In genomic region chr16:4376820-4377572, GRCh38 we compare ENCODE assay signal across 10 cellular contexts. TPM values are rescaled to one million over a fixed set of nuclear protein-coding genes. Genes with fewer than 3 reads are reported as not detected.
DNase-seq lines count a peak whose midpoint lies in the region; ATAC-seq and TF ChIP-seq lines count a peak whose summit lies in the region.
"Had no signal": no experiment of that assay in that cellular context is flagged by ENCODE, and none has a peak within 500 bp of the region (broad histone marks: within the 10 kb centered on the region; RNA-seq: fewer than 3 reads in every experiment).

No MANE protein-coding gene starts in this region.

- no peaks in the 10 kb centered on the region for H3K36me3 ChIP-seq in HAP-1 (replicated peaks)

- peak overlapping the region; percentile 56 for H3K4me3 Mint-ChIP-seq in Calu3 (ENCODE audit: low read depth, unreplicated experiment)
- H3K4me3 Mint-ChIP-seq in WTC11 = no peak overlapping the region
- H3K4me3 Mint-ChIP-seq: T-helper 1 cell treated with Interleukin-12 subunit alpha and Interleukin-12 subunit beta and Interleukin-4 antibody, amounts not matched to agents 30 μg/mL and 1 μg/mL, for 36 hours had no signal

- CTCF ChIA-PET in Calu3 (lab: Charles Lee) = interaction anchor here (0.8 to 2.9 kb wide), 2 partner anchors 16 to 26 kb away, joined by 5 to 12 read pairs; no protein-coding TSS in a partner anchor
- CTCF ChIA-PET in WTC11 (lab: Charles Lee) = interaction anchor here (0.6 to 11.7 kb wide), 25 partner anchors 8 to 188 kb away, joined by 3 to 273 read pairs (median 6); partner anchors contain the start of gene PAM16

- DNase-seq in Calu3 = no peak
- DNase-seq in WTC11 (ENCODE audit: low spot score) = no peak
- peak; percentile 47 for DNase-seq in hepatic stellate cell (ENCODE audit: low spot score)
- DNase-seq in HAP-1 (ENCODE audit: low spot score in 2 of 2) = no peak
- no peak for DNase-seq in NCI-H2029 treated with DMSO at 0.1 percent for 48 hours (lab: John Stamatoyannopoulos, UW)
- DNase-seq in NCI-H1105 treated with DMSO at 0.1 percent for 48 hours (lab: John Stamatoyannopoulos, UW) = no peak
- DNase-seq: NCI-H524 had no signal

- H3K27me3 ChIP-seq in HAP-1 (ENCODE audit: low read depth) = no peaks in the 10 kb centered on the region

- BruUV-seq in Calu3 (replicated peaks; lab: Mats Ljungman, UMichigan) = no TSS peak

- H3K4me1 Mint-ChIP-seq in Calu3 (ENCODE audit: low read depth, unreplicated experiment) (peaks cover 49% of the 10 kb centered on the region), WTC11 (peaks cover 50% of the 10 kb centered on the region)

- no peaks in the 10 kb centered on the region for H3K4me1 ChIP-seq in HAP-1

- H3K27ac Mint-ChIP-seq in Calu3 (ENCODE audit: unreplicated experiment) = peak overlapping the region; percentile 54
- peak overlapping the region; percentile 94 for H3K27ac Mint-ChIP-seq in WTC11
- H3K27ac Mint-ChIP-seq: T-helper 1 cell treated with Interleukin-12 subunit alpha and Interleukin-12 subunit beta and Interleukin-4 antibody, amounts not matched to agents 30 μg/mL and 1 μg/mL, for 36 hours had no signal

- peaks cover 77% of the 10 kb centered on the region for H3K36me3 Mint-ChIP-seq in Calu3 (ENCODE audit: insufficient read depth, unreplicated experiment)
- H3K36me3 Mint-ChIP-seq in WTC11 = no peaks in the 10 kb centered on the region

- no peaks in the 10 kb centered on the region for H3K9me3 ChIP-seq in HAP-1

- H3K27me3 Mint-ChIP-seq in Calu3 (ENCODE audit: unreplicated experiment) (no peaks in the 10 kb centered on the region), WTC11 (ENCODE audit: low read depth) (no peaks in the 10 kb centered on the region)

- ATAC-seq in WTC11 (no peak), GM19467 (IDR thresholded peaks at IDR 0.05; ENCODE audit: unreplicated experiment) (no peak)

- POLR2A ChIA-PET in WTC11 (lab: Charles Lee) = interaction anchor here (0.5 to 3.4 kb wide), 6 partner anchors 12 to 94 kb away, joined by 3 to 25 read pairs (median 4); no protein-coding TSS in a partner anchor

- intact Hi-C loops in Calu3 (cut with micrococcal nuclease; ENCODE audit: unreplicated experiment) = no loop called here

- TF ChIP-seq CTCF in Calu3 (IDR thresholded peaks at IDR 0.05; ENCODE audit: unreplicated experiment) (no peak), WTC11 (IDR thresholded peaks at IDR 0.05) (no peak)

- in situ Hi-C loops in HAP-1 (cut with MboI; ENCODE audit: low sequenced_read_pairs) = no loop called here

- H3K27ac ChIP-seq in skin epidermis = peak overlapping the region in 16 of 21 experiments; percentile 19 to 89 (median 79)

- H3K9me3 Mint-ChIP-seq in Calu3 (ENCODE audit: low read depth, unreplicated experiment) (no peaks in the 10 kb centered on the region), WTC11 (no peaks in the 10 kb centered on the region)
- H3K9me3 Mint-ChIP-seq: T-helper 1 cell treated with Interleukin-12 subunit alpha and Interleukin-12 subunit beta and Interleukin-4 antibody, amounts not matched to agents 30 μg/mL and 1 μg/mL, for 36 hours had no signal

- no peak overlapping the region for H3K4me3 ChIP-seq in skin epidermis
- H3K4me3 ChIP-seq in HAP-1 = no peak overlapping the region

TF ChIP-seq in WTC11, 78 proteins besides CTCF, POLR2A, EP300 and RAD21:
- TF ChIP-seq ZNF281 (CRISPR knock-in tag; IDR thresholded peaks at IDR 0.05) (no peak), OVOL2 (CRISPR knock-in tag; IDR thresholded peaks at IDR 0.05; ENCODE audit: borderline replicate concordance) (no peak), HMGA2 (CRISPR knock-in tag; IDR thresholded peaks at IDR 0.05) (no peak), SMAD3 (CRISPR knock-in tag; IDR thresholded peaks at IDR 0.05; ENCODE audit: borderline replicate concordance) (no peak), ATF2 (CRISPR knock-in tag; IDR thresholded peaks at IDR 0.05; ENCODE audit: borderline replicate concordance, low read depth) (no peak), ATF3 (CRISPR knock-in tag; conservative IDR thresholded peaks at IDR 0.05) (no peak), PREB (CRISPR knock-in tag; IDR thresholded peaks at IDR 0.05; ENCODE audit: borderline replicate concordance) (no peak), ZNF416 (CRISPR knock-in tag; IDR thresholded peaks at IDR 0.05) (no peak), CREM (CRISPR knock-in tag; IDR thresholded peaks at IDR 0.05) (no peak), E2F1 (CRISPR knock-in tag; IDR thresholded peaks at IDR 0.05) (no peak), TEAD4 (CRISPR knock-in tag; IDR thresholded peaks at IDR 0.05) (no peak), ZNF423 (CRISPR knock-in tag; IDR thresholded peaks at IDR 0.05) (no peak)

RNA-seq across cellular contexts. Expression of gene VASN, which starts 5.3 kb away (rescaled TPM):
- total RNA-seq in Calu3 (2022) = 18.1 and 22.4 TPM in 2 replicates
- 8.0 to 9.1 TPM (median 8.3 TPM) in 3 replicates for total RNA-seq in WTC11 (2021)

RNA-seq across cellular contexts. Expression of gene PAM16, which starts 25.9 kb away (rescaled TPM):
- total RNA-seq in Calu3 (2022) (72.7 and 85.3 TPM in 2 replicates), WTC11 (2021) (87.2 to 93.7 TPM (median 88.9 TPM) in 3 replicates)

RNA-seq across cellular contexts. Expression of gene CORO7, which starts 39.4 kb away (rescaled TPM):
- total RNA-seq in Calu3 (2022) = 49.7 and 51.0 TPM in 2 replicates
- 36.7 to 45.5 TPM (median 38.6 TPM) in 3 replicates for total RNA-seq in WTC11 (2021)

RNA-seq across cellular contexts. Expression of gene DNAJA3, which starts 48.7 kb away (rescaled TPM):
- total RNA-seq in Calu3 (2022) (93.1 and 99.2 TPM in 2 replicates), WTC11 (2021) (54.8 to 64.1 TPM (median 56.0 TPM) in 3 replicates)
